In the genomic region with DNA sequence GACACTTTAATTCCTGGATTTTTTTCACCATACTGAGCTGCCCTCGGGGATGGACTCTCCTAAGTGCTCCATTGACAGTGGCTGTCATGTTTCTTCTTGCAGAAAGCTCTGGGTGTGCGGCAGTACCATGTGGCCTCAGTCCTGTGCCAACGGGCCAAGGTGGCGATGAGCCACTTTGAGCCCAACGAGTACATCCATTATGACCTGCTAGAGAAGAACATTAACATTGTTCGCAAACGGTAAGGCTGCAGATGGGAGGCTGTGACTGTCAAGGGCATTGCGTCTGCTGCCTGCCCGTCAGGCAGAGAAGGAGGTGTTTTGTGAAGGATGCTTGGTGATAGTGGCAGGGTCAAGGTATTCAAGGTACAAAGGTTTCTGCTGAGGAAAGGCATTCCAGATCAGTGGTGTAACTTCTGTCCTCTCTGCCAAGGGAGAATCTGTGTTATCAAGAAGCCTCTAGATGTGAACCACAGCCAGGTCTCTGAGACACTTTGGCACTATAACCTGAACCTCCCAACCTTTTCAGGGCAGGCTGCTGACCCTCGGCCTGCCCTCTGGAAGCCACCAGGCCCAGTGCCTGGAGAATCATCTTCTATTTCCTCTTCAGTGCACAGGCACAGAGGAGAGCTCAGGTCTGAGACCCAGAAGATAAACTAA, we compare ENCODE assay signal across 1 cellular context.
TF ChIP-seq lines count a peak whose summit lies in the region.

No MANE protein-coding gene starts in this region.

TF ChIP-seq in H1, 55 proteins besides CTCF, POLR2A, EP300 and RAD21:
- TF ChIP-seq RNF2 (IDR thresholded peaks at IDR 0.05; ENCODE audit: borderline replicate concordance, low read depth, low read length, missing control alignments, poor library complexity, severe bottlenecking) (no peak), TEAD4 (IDR thresholded peaks at IDR 0.05; ENCODE audit: low read depth, low read length) (no peak), CEBPB (IDR thresholded peaks at IDR 0.05; ENCODE audit: low read depth, low read length) (no peak), TBP (IDR thresholded peaks at IDR 0.05; ENCODE audit: low read depth, low read length) (no peak), RXRA (IDR thresholded peaks at IDR 0.05; ENCODE audit: insufficient read depth, low read depth, low read length) (no peak), MAFK (IDR thresholded peaks at IDR 0.05; ENCODE audit: low read depth, low read length) (no peak), JUN (IDR thresholded peaks at IDR 0.05; ENCODE audit: low read depth, low read length) (no peak), BCL11A (IDR thresholded peaks at IDR 0.05; ENCODE audit: low read depth in 2 of 2, low read length in 2 of 2) (no peak), SIX5 (IDR thresholded peaks at IDR 0.05; ENCODE audit: low read depth, low read length) (no peak), NANOG (IDR thresholded peaks at IDR 0.05; ENCODE audit: insufficient read depth, low read depth, low read length, poor library complexity, severe bottlenecking) (no peak)
- TF ChIP-seq, protein P1, sequence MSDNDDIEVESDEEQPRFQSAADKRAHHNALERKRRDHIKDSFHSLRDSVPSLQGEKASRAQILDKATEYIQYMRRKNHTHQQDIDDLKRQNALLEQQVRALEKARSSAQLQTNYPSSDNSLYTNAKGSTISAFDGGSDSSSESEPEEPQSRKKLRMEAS (IDR thresholded peaks at IDR 0.05) = no peak
- TF ChIP-seq, protein P2, sequence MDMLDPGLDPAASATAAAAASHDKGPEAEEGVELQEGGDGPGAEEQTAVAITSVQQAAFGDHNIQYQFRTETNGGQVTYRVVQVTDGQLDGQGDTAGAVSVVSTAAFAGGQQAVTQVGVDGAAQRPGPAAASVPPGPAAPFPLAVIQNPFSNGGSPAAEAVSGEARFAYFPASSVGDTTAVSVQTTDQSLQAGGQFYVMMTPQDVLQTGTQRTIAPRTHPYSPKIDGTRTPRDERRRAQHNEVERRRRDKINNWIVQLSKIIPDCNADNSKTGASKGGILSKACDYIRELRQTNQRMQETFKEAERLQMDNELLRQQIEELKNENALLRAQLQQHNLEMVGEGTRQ (IDR thresholded peaks at IDR 0.05; ENCODE audit: low read length) = no peak
